19 cellular contexts compared by ENCODE assay signal in genomic region chr5:158162479-158162878, GRCh38.
"Had no signal": no experiment of that assay in that cellular context is flagged by ENCODE, and none has a peak within 500 bp of the region (broad histone marks: within the 10 kb centered on the region; RNA-seq: fewer than 3 reads in every experiment).

No MANE protein-coding gene starts in this region.

- ATAC-seq: left cardiac atrium; left ventricle myocardium superior; naive thymus-derived CD4-positive, alpha-beta T cell; psoas muscle; right lobe of liver; stimulated activated effector memory CD8-positive, alpha-beta T cell treated with anti-CD3 and anti-CD28 coated beads, Interleukin-12 subunit alpha, Interleukin-12 subunit beta, amount 100 ng/mL, for 72 hours; stimulated activated naive CD8-positive, alpha-beta T cell treated with anti-CD3 and anti-CD28 coated beads, Interleukin-15, Interleukin-2, amounts not matched to agents 100 U/mL and 50 U/mL, for 24 hours had no signal

- H3K36me3 ChIP-seq: esophagus squamous epithelium, neutrophil, right lobe of liver, tibial nerve had no signal

- H3K4me3 ChIP-seq: esophagus squamous epithelium, lung, psoas muscle, right lobe of liver, tibial nerve had no signal

- FAIRE-seq: kidney had no signal

- H3K27me3 ChIP-seq: esophagus squamous epithelium, neutrophil, right lobe of liver, tibial nerve had no signal

- H3K27ac ChIP-seq: esophagus squamous epithelium, neutrophil, psoas muscle, right lobe of liver, tibial nerve had no signal

- H3K4me1 ChIP-seq: esophagus squamous epithelium, psoas muscle, right lobe of liver, tibial nerve had no signal

- DNase-seq: effector memory CD4-positive, alpha-beta T cell; esophagus squamous epithelium; foreskin fibroblast; kidney; left cardiac atrium; left ventricle myocardium superior; mesenchymal stem cell; naive thymus-derived CD4-positive, alpha-beta T cell; nephron progenitor cell; psoas muscle; retina; right lobe of liver; stimulated activated CD4-positive, alpha-beta T cell treated with anti-CD3 and anti-CD28 coated beads, Interleukin-4, amount 100 ng/mL, for 1 hour; stimulated activated CD8-positive, alpha-beta memory T cell treated with anti-CD3 and anti-CD28 coated beads, Interleukin-4, amount 100 ng/mL, for 48 hours; stimulated activated naive CD8-positive, alpha-beta T cell treated with anti-CD3 and anti-CD28 coated beads, Interleukin-15, Interleukin-2, amounts not matched to agents 100 U/mL and 50 U/mL, for 24 hours had no signal

- H3K9me3 ChIP-seq: esophagus squamous epithelium, neutrophil, psoas muscle, right lobe of liver, tibial nerve had no signal
